Comparison of ENCODE assay signal across 32 cellular contexts in genomic region chr7:104061652-104062051, GRCh38.
"Had no signal": no experiment of that assay in that cellular context is flagged by ENCODE, and none has a peak within 500 bp of the region (broad histone marks: within the 10 kb centered on the region; RNA-seq: fewer than 3 reads in every experiment).

No MANE protein-coding gene starts in this region.

- ATAC-seq: activated naive CD4-positive, alpha-beta T cell treated with anti-CD3 and anti-CD28 coated beads, Interleukin-2, amount 50 U/mL, for 72 hours; activated naive CD8-positive, alpha-beta T cell treated with anti-CD3 and anti-CD28 coated beads, Interleukin-2, amount 50 U/mL, for 24 hours; activated T-cell treated with anti-CD3 and anti-CD28 coated beads, Interleukin-2, amount 50 U/mL, for 4 hours; activated T-cell treated with anti-CD3 and anti-CD28 coated beads, Interleukin-2, amount 50 U/mL, for 72 hours; activated T-helper 17 cell treated with anti-CD3 and anti-CD28 coated beads, Interleukin-2, amount 50 U/mL, for 72 hours; body of pancreas had no signal

- DNase-seq: activated effector memory CD4-positive, alpha-beta T cell treated with anti-CD3 and anti-CD28 coated beads, Interleukin-2, amount 50 U/mL, for 16 hours; activated effector memory CD4-positive, alpha-beta T cell treated with Interleukin-2 at 50 U/mL for 16 hours; activated gamma-delta T cell; activated gamma-delta T cell treated with Interleukin-2 at 50 U/mL for 16 hours; activated naive CD4-positive, alpha-beta T cell; activated naive CD4-positive, alpha-beta T cell treated with anti-CD3 and anti-CD28 coated beads for 36 hours; activated naive CD4-positive, alpha-beta T cell treated with anti-CD3 and anti-CD28 coated beads, Interleukin-2, amount 10 ng/mL, durations not matched to agents 7 days and 5 days; activated naive CD4-positive, alpha-beta T cell treated with anti-CD3 and anti-CD28 coated beads, Interleukin-2, amount 50 U/mL, for 16 hours; activated naive CD4-positive, alpha-beta T cell treated with Interleukin-2 at 50 U/mL for 16 hours; activated naive CD8-positive, alpha-beta T cell treated with anti-CD3 and anti-CD28 coated beads for 36 hours; activated naive CD8-positive, alpha-beta T cell treated with anti-CD3 and anti-CD28 coated beads, Interleukin-2, amount 10 ng/mL, durations not matched to agents 7 days and 5 days; activated naive CD8-positive, alpha-beta T cell treated with anti-CD3 and anti-CD28 coated beads, Interleukin-2, amount 50 U/mL, for 24 hours; activated T-cell treated with anti-CD3 and anti-CD28 coated beads, Interleukin-2, amount 50 U/mL, for 24 hours; activated T-cell treated with anti-CD3 and anti-CD28 coated beads, Interleukin-2, amount 50 U/mL, for 4 hours; activated T-cell treated with anti-CD3 and anti-CD28 coated beads, Interleukin-2, amount 50 U/mL, for 48 hours; activated T-cell treated with anti-CD3 and anti-CD28 coated beads, Interleukin-2, amount 50 U/mL, for 72 hours; adrenal gland; amniotic stem cell; amygdala; anterior cingulate cortex; aorta; body of pancreas; brain microvascular endothelial cell; caudate nucleus; central memory CD4-positive, alpha-beta T cell; cerebellar nuclear complex had no signal

- H3K9me3 ChIP-seq: adrenal gland, ascending aorta, body of pancreas had no signal

- FAIRE-seq: astrocyte had no signal

- H3K36me3 ChIP-seq: adrenal gland, ascending aorta, brain microvascular endothelial cell, breast epithelium, cardiac muscle cell had no signal

- H3K4me1 ChIP-seq: adrenal gland, ascending aorta, body of pancreas, breast epithelium had no signal

- H3K4me3 ChIP-seq: adrenal gland, ascending aorta, body of pancreas, breast epithelium, cardiac muscle cell had no signal

- H3K27ac ChIP-seq: adrenal gland, ascending aorta, body of pancreas, brain microvascular endothelial cell, breast epithelium, cardiac muscle cell had no signal

- H3K27me3 ChIP-seq: adrenal gland, ascending aorta, body of pancreas, brain microvascular endothelial cell, breast epithelium, cardiac muscle cell had no signal
